In the genomic region with DNA sequence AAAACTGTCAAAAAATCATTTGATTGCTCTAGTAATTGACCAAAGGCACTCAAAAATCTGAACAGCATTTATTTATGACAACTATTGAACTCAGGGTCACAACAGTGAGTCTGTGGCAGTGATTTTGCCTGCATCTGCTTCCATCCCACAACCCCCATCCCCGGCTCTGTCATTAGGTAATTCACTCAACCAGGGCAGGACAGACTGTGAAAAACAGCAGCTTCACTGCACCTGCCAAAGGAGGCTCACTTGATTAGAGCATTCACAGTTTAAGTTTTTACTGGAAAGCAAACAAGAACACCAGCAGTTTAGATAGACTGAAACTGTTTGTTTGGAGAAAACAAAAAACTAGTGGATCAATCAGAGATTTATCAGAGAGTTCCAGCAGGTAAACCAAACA, we compare ENCODE assay signal across 17 cellular contexts. TPM values are rescaled to one million over a fixed set of nuclear protein-coding genes. Genes with fewer than 3 reads are reported as not detected.
DNase-seq lines count a peak whose midpoint lies in the region; ATAC-seq and TF ChIP-seq lines count a peak whose summit lies in the region.
"Had no signal": no experiment of that assay in that cellular context is flagged by ENCODE, and none has a peak within 500 bp of the region (broad histone marks: within the 10 kb centered on the region; RNA-seq: fewer than 3 reads in every experiment).

No MANE protein-coding gene starts in this region.

- no peak overlapping the region for H3K4me3 Mint-ChIP-seq in progenitor cell of endocrine pancreas (ENCODE audit: low read depth)
- H3K4me3 Mint-ChIP-seq: CD4-positive, alpha-beta memory T cell; H9 had no signal

- intact Hi-C loops in psoas muscle (cut with DNase I): no loop called here

- H3K4me1 ChIP-seq in psoas muscle: no peaks in the 10 kb centered on the region
- H3K4me1 ChIP-seq: BLaER1 had no signal

- H3K9me3 ChIP-seq in psoas muscle: no peaks in the 10 kb centered on the region
- H3K9me3 ChIP-seq: BLaER1 had no signal

- peaks cover 9% of the 10 kb centered on the region for H3K9me3 Mint-ChIP-seq in progenitor cell of endocrine pancreas (ENCODE audit: low read depth)

- H3K36me3 Mint-ChIP-seq in progenitor cell of endocrine pancreas (ENCODE audit: insufficient read depth): peaks cover 6% of the 10 kb centered on the region
- H3K36me3 Mint-ChIP-seq: CD4-positive, alpha-beta memory T cell had no signal

- TF ChIP-seq CTCF in progenitor cell of endocrine pancreas (IDR thresholded peaks at IDR 0.05; ENCODE audit: unreplicated experiment): no peak
- TF ChIP-seq CTCF in psoas muscle (IDR thresholded peaks at IDR 0.05): no peak

- no peak overlapping the region for H3K27ac ChIP-seq in psoas muscle
- H3K27ac ChIP-seq: BLaER1, HL-60 had no signal

- H3K4me3 ChIP-seq in H7 (ENCODE audit: insufficient read depth, low read depth, low read length) (no peak overlapping the region), psoas muscle (no peak overlapping the region)
- H3K4me3 ChIP-seq: BLaER1 had no signal

- no peaks in the 10 kb centered on the region for H3K27me3 ChIP-seq in H7 (ENCODE audit: control insufficient read depth, insufficient read depth, low read length)
- peaks cover 0 to 2% (median 0%) of the 10 kb centered on the region in 3 donors for H3K27me3 ChIP-seq in psoas muscle (ENCODE audit: insufficient read depth in 3 of 3, low read length in 2 of 3)
- H3K27me3 ChIP-seq: BLaER1 had no signal

- peaks cover 35% of the 10 kb centered on the region for H3K4me1 Mint-ChIP-seq in progenitor cell of endocrine pancreas (ENCODE audit: low read depth)
- H3K4me1 Mint-ChIP-seq: CD4-positive, alpha-beta memory T cell; H9 had no signal

- DNase-seq in NCI-H2227 (lab: John Stamatoyannopoulos, UW; ENCODE audit: unreplicated experiment) (peak; percentile 26), NCI-H2227 treated with DMSO at 0.1 percent for 48 hours (lab: John Stamatoyannopoulos, UW) (no peak), SK-N-DZ (ENCODE audit: low spot score) (peak; percentile 20), progenitor cell of endocrine pancreas (ENCODE audit: low spot score, unreplicated experiment) (no peak), H7 (no peak), psoas muscle (no peak)
- DNase-seq: CD4-positive, alpha-beta memory T cell; GDM1; H9; NCI-H1436 treated with DMSO at 0.1 percent for 48 hours; NCI-H2081 treated with DMSO at 0.1 percent for 48 hours; NCI-H345; NCI-H524 treated with DMSO at 0.1 percent for 48 hours; RPMI8226 had no signal

- no peaks in the 10 kb centered on the region for H3K36me3 ChIP-seq in H7 (replicated peaks; ENCODE audit: control insufficient read depth, insufficient read depth, low read length)
- no peaks in the 10 kb centered on the region for H3K36me3 ChIP-seq in psoas muscle (ENCODE audit: insufficient read depth in 1 of 2, low read depth in 1 of 2)
- H3K36me3 ChIP-seq: BLaER1 had no signal

- ATAC-seq in GM18868 (IDR thresholded peaks at IDR 0.05; ENCODE audit: unreplicated experiment) (peak; percentile 21), psoas muscle (no peak)

- no peaks in the 10 kb centered on the region for H3K27me3 Mint-ChIP-seq in progenitor cell of endocrine pancreas

- 54 to 67% (median 65%) methylated on average over 1 of the region's 1 CpG for WGBS in psoas muscle, 3 donors

- peak overlapping the region; percentile 92 for H3K27ac Mint-ChIP-seq in progenitor cell of endocrine pancreas
- H3K27ac Mint-ChIP-seq: CD4-positive, alpha-beta memory T cell; H9 had no signal

RNA-seq across cellular contexts. Expression of a gene that starts 22.2 kb away (rescaled TPM):
- 30.6 and 31.6 TPM in 2 replicates for polyA plus RNA-seq in SK-N-DZ (2014; cell fraction: cytosol; rRNA removed)
- polyA plus RNA-seq in SK-N-DZ (2014; cell fraction: nucleus; rRNA removed): 29.1 and 34.8 TPM in 2 replicates
- total RNA-seq in progenitor cell of endocrine pancreas (19.2 and 19.9 TPM in 2 replicates), psoas muscle (1 to 10 TPM in 2 of 4 donors, under 1 TPM in 2; 0.21 to 1.1 (median 0.64) TPM)
- total RNA-seq in H7 (2014; rRNA removed; shearing (Covaris generic)): 0.38 and 1.8 TPM in 2 replicates
- polyA plus RNA-seq in psoas muscle: 1 to 10 TPM in 1 of 3 donors, under 1 TPM in 2; 0.06 to 1.8 (median 0.55) TPM

Comparison
In these comparisons a context has a peak if more than half of its experiments do, and no peak if none do; other contexts are left out.
1. DNase-seq: peak in NCI-H2227 (single experiment) and SK-N-DZ (single experiment); none in NCI-H2227 treated with DMSO at 0.1 percent for 48 hours (single experiment), progenitor cell of endocrine pancreas (single experiment), H7 (single experiment) and psoas muscle (0 of 2).